In genomic region chr15:80418892-80419537, GRCh38 we compare ENCODE assay signal across 8 cellular contexts. TPM values are rescaled to one million over a fixed set of nuclear protein-coding genes. Genes with fewer than 3 reads are reported as not detected.
DNase-seq lines count a peak whose midpoint lies in the region; ATAC-seq and TF ChIP-seq lines count a peak whose summit lies in the region.

No MANE protein-coding gene starts in this region.

- no peaks in the 10 kb centered on the region for H3K36me3 Mint-ChIP-seq in T-helper 2 cell treated with Interferon-gamma antibody and Interleukin-4, amounts not matched to agents 5 μg/mL and 100 μg/mL, for 36 hours (ENCODE audit: low read depth)

- no peak overlapping the region for H3K4me3 ChIP-seq in adrenal gland

- peak; percentile 29 to 56 (median 46) for TF ChIP-seq CTCF in adrenal gland (IDR thresholded peaks at IDR 0.05)

- no peaks in the 10 kb centered on the region for H3K9me3 ChIP-seq in adrenal gland (replicated peaks in 1 of 3)

- no peak for ATAC-seq in HG02610 (IDR thresholded peaks at IDR 0.05; ENCODE audit: unreplicated experiment)

- no peak overlapping the region for H3K27ac Mint-ChIP-seq in T-helper 2 cell treated with Interferon-gamma antibody and Interleukin-4, amounts not matched to agents 5 μg/mL and 100 μg/mL, for 36 hours

- H3K27ac ChIP-seq in adrenal gland, result no peak overlapping the region

- H3K9me3 Mint-ChIP-seq in T-helper 2 cell treated with Interferon-gamma antibody and Interleukin-4, amounts not matched to agents 5 μg/mL and 100 μg/mL, for 36 hours, result no peaks in the 10 kb centered on the region

- DNase-seq in NCI-H2029 treated with DMSO at 0.1 percent for 48 hours (lab: John Stamatoyannopoulos, UW) (peak; percentile 1), NCI-H2029 (lab: John Stamatoyannopoulos, UW) (no peak), M059J (ENCODE audit: low read depth) (peak; percentile 65), adrenal gland (peak in 5 of 7 donors; percentile 22 to 59 (median 40)), iPS-NIHi7 (ENCODE audit: extremely low spot score) (peak; percentile 67), KG1 (lab: John Stamatoyannopoulos, UW) (no peak)
- DNase-seq in T-helper 2 cell treated with Interferon-gamma antibody and Interleukin-4, amounts not matched to agents 5 μg/mL and 100 μg/mL, for 36 hours (ENCODE audit: low spot score), result no peak

- no peak for TF ChIP-seq POLR2A in adrenal gland (IDR thresholded peaks at IDR 0.05)

- H3K4me1 ChIP-seq in adrenal gland (replicated peaks in 1 of 2), result no peaks in the 10 kb centered on the region

- H3K36me3 ChIP-seq in adrenal gland (replicated peaks in 1 of 2), result no peaks in the 10 kb centered on the region

- no peak overlapping the region for H3K4me3 Mint-ChIP-seq in T-helper 2 cell treated with Interferon-gamma antibody and Interleukin-4, amounts not matched to agents 5 μg/mL and 100 μg/mL, for 36 hours

- peaks cover 23% of the 10 kb centered on the region for H3K27me3 Mint-ChIP-seq in T-helper 2 cell treated with Interferon-gamma antibody and Interleukin-4, amounts not matched to agents 5 μg/mL and 100 μg/mL, for 36 hours (ENCODE audit: low read depth)

- intact Hi-C loops in adrenal gland (cut with DNase I), result no loop called here

- H3K27me3 ChIP-seq in adrenal gland, result no peaks in the 10 kb centered on the region

- WGBS in adrenal gland, 4 donors, result 51 to 68% (median 54%) methylated on average over 8 to 10 of the region's 10 CpGs

- no peaks in the 10 kb centered on the region for H3K4me1 Mint-ChIP-seq in T-helper 2 cell treated with Interferon-gamma antibody and Interleukin-4, amounts not matched to agents 5 μg/mL and 100 μg/mL, for 36 hours (ENCODE audit: low read depth)

RNA-seq across cellular contexts. Expression of gene ARNT2, which starts 14.8 kb away (rescaled TPM):
- 2.2 and 3.1 TPM in 2 replicates for total RNA-seq in M059J (2014; rRNA removed; shearing (Covaris generic))
- total RNA-seq in adrenal gland, result 1 to 10 TPM; 2.3 to 6.4 (median 3.5) TPM
- polyA plus RNA-seq in adrenal gland, result 1 to 10 TPM; 2.2 to 4.3 (median 4.0) TPM

Comparison
In these comparisons a context has a peak if more than half of its experiments do, and no peak if none do; other contexts are left out.
1. DNase-seq: peak in NCI-H2029 treated with DMSO at 0.1 percent for 48 hours (single experiment), M059J (single experiment), adrenal gland (5 of 7) and iPS-NIHi7 (single experiment); none in NCI-H2029 (single experiment), T-helper 2 cell treated with Interferon-gamma antibody and Interleukin-4, amounts not matched to agents 5 μg/mL and 100 μg/mL, for 36 hours (single experiment) and KG1 (single experiment).